ENCODE assay signal across 9 cellular contexts in the genomic region with DNA sequence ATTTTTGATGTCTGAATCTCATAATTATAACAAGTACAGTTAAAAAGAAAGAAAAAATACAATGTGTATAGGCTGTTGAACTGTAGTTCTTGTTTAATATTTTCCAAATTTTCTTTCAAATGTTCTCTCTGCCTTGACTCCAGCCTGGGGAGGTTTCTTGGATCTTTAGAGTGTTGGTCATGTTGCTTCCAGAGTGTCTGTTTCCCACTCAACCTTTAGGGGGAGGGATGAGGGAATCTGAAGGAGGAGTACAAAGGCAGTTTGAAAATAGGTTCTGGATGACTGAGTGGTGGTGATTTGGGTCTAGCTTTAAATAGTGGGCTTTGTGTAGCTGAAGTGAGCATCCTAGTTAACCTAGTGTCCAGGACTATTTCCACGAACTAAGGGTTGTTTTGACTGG. TPM values are rescaled to one million over a fixed set of nuclear protein-coding genes. Genes with fewer than 3 reads are reported as not detected.
DNase-seq lines count a peak whose midpoint lies in the region; ATAC-seq and TF ChIP-seq lines count a peak whose summit lies in the region.
"Had no signal": no experiment of that assay in that cellular context is flagged by ENCODE, and none has a peak within 500 bp of the region (broad histone marks: within the 10 kb centered on the region; RNA-seq: fewer than 3 reads in every experiment).

No MANE protein-coding gene starts in this region.

- TF ChIP-seq CTCF in body of pancreas (IDR thresholded peaks at IDR 0.05) (peak in 4 of 7 experiments; percentile 34 to 42 (median 36)), GM20000 (IDR thresholded peaks at IDR 0.05; ENCODE audit: extremely low read depth, missing control alignments) (no peak)

- intact Hi-C loops in body of pancreas (cut with DNase I), result no loop called here

- 0 to 3% methylated on average over 1 of the region's 1 CpG for WGBS in body of pancreas, 2 donors

- H3K27ac ChIP-seq in body of pancreas (peak overlapping the region in 3 of 4 donors; percentile 95 to 97 (median 96)), stomach smooth muscle (ENCODE audit: low read length) (peak overlapping the region; percentile 19)
- H3K27ac ChIP-seq: BLaER1 treated with 17β-estradiol and CSF1 and Interleukin-3, amounts not matched to agents 10 nM and 100 nM had no signal

- DNase-seq in NCI-H1105 treated with DMSO at 0.1 percent for 48 hours (lab: John Stamatoyannopoulos, UW) (peak; percentile 26), NCI-H1105 (lab: John Stamatoyannopoulos, UW) (no peak), body of pancreas (no peak), iris pigment epithelial cell (ENCODE audit: low read depth) (peak; percentile 66), GM20000 (ENCODE audit: low spot score) (no peak)

- no peaks in the 10 kb centered on the region for H3K27me3 ChIP-seq in body of pancreas
- H3K27me3 ChIP-seq in stomach smooth muscle (ENCODE audit: control insufficient read depth in 1 of 2, insufficient read depth in 2 of 2, low read length in 2 of 2), result no peaks in the 10 kb centered on the region

- no peaks in the 10 kb centered on the region for H3K9me3 ChIP-seq in body of pancreas
- no peaks in the 10 kb centered on the region for H3K9me3 ChIP-seq in stomach smooth muscle (ENCODE audit: control insufficient read depth in 2 of 2, low read length in 2 of 2)
- H3K9me3 ChIP-seq: BLaER1 treated with 17β-estradiol and CSF1 and Interleukin-3, amounts not matched to agents 10 nM and 100 nM had no signal

- ATAC-seq in body of pancreas (no peak), HG03196 (IDR thresholded peaks at IDR 0.05; ENCODE audit: unreplicated experiment) (no peak), GM19035 (IDR thresholded peaks at IDR 0.05; ENCODE audit: unreplicated experiment) (no peak)

- H3K4me3 ChIP-seq in body of pancreas, result peak overlapping the region; percentile 3 to 41
- H3K4me3 ChIP-seq in stomach smooth muscle (ENCODE audit: low read length in 2 of 2), result peak overlapping the region; percentile 90 to 95

- TF ChIP-seq POLR2A in body of pancreas (IDR thresholded peaks at IDR 0.05), result no peak

- no peaks in the 10 kb centered on the region for H3K36me3 ChIP-seq in body of pancreas (replicated peaks in 1 of 2; ENCODE audit: insufficient read depth in 1 of 2, low read depth in 2 of 2)
- no peaks in the 10 kb centered on the region for H3K36me3 ChIP-seq in stomach smooth muscle (ENCODE audit: control insufficient read depth in 2 of 2, insufficient read depth in 2 of 2, low read length in 2 of 2)
- H3K36me3 ChIP-seq: BLaER1 treated with 17β-estradiol and CSF1 and Interleukin-3, amounts not matched to agents 10 nM and 100 nM had no signal

- H3K9ac ChIP-seq in stomach smooth muscle (ENCODE audit: low read length in 2 of 2), result peak overlapping the region; percentile 95

- H3K4me1 ChIP-seq in body of pancreas (peaks cover 45% of the 10 kb centered on the region), stomach smooth muscle (ENCODE audit: control insufficient read depth, insufficient read depth, low read length) (peaks cover 16% of the 10 kb centered on the region)

RNA-seq across cellular contexts. Expression of gene CTNND1, which starts 2.0 kb away (rescaled TPM):
- 100 to 1,000 TPM; 115 to 178 TPM for total RNA-seq in body of pancreas

RNA-seq across cellular contexts. Expression of gene BTBD18, which starts 11.9 kb away (rescaled TPM):
- total RNA-seq in body of pancreas, result not detected

RNA-seq across cellular contexts. Expression of gene SELENOH, which starts 22.3 kb away (rescaled TPM):
- total RNA-seq in body of pancreas, result 100 to 1,000 TPM in 1 of 2 donors, 10 to 100 TPM in 1; 86.1 to 157 TPM

RNA-seq across cellular contexts. Expression of gene TMX2, which starts 51.2 kb away (rescaled TPM):
- 10 to 100 TPM; 32.9 to 46.8 TPM for total RNA-seq in body of pancreas

RNA-seq across cellular contexts. Expression of gene MED19, which starts 51.6 kb away (rescaled TPM):
- 10 to 100 TPM; 15.5 to 17.4 TPM for total RNA-seq in body of pancreas

Comparison
In these comparisons a context has a peak if more than half of its experiments do, and no peak if none do; other contexts are left out.
1. DNase-seq: peak in NCI-H1105 treated with DMSO at 0.1 percent for 48 hours (single experiment) and iris pigment epithelial cell (single experiment); none in NCI-H1105 (single experiment), body of pancreas (0 of 4) and GM20000 (single experiment).